In the genomic region with DNA sequence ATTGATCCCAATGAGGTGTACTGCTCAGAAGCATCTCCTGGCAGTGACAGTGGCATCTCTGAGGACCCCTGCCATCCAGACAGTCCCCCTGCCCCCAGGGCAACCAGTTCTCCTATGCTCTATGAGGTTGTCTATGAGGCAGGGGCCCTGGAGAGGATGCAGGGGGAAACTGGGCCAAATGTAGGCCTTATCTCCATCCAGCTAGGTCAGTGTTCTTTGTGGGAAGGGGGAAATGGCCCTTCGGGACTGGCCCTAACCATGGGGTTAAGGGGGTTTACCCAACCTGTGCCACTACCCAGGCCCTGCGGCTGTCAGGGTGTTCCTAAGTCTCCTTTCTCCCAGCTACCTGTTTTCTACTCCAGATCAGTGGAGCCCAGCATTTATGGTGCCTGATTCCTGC, we compare ENCODE assay signal across 10 cellular contexts. TPM values are rescaled to one million over a fixed set of nuclear protein-coding genes. Genes with fewer than 3 reads are reported as not detected.
A peak's percentile ranks its signal among the peaks of the same experiment; 100 is the strongest.
DNase-seq lines count a peak whose midpoint lies in the region; ATAC-seq and TF ChIP-seq lines count a peak whose summit lies in the region.
"Had no signal": no experiment of that assay in that cellular context is flagged by ENCODE, and none has a peak within 500 bp of the region (broad histone marks: within the 10 kb centered on the region; RNA-seq: fewer than 3 reads in every experiment).

No MANE protein-coding gene starts in this region.

- no peak for ATAC-seq in activated CD8-positive, alpha-beta T cell treated with anti-CD3 and anti-CD28 coated beads for 36 hours
- ATAC-seq in activated CD8-positive, alpha-beta T cell treated with anti-CD3 and anti-CD28 coated beads, Interleukin-2, amount 10 ng/mL, durations not matched to agents 7 days and 5 days = no peak
- no peak for ATAC-seq in WTC11
- no peak for ATAC-seq in stimulated activated effector memory CD8-positive, alpha-beta T cell treated with anti-CD3 and anti-CD28 coated beads, Interleukin-12 subunit alpha, Interleukin-12 subunit beta, amount 100 ng/mL, for 72 hours
- ATAC-seq in upper lobe of left lung (ENCODE audit: low FRiP score in 2 of 2) = no peak

- peaks cover 27% of the 10 kb centered on the region for H3K36me3 Mint-ChIP-seq in activated CD8-positive, alpha-beta T cell treated with anti-CD3 and anti-CD28 coated beads for 36 hours (ENCODE audit: low read depth)
- peaks cover 24% of the 10 kb centered on the region for H3K36me3 Mint-ChIP-seq in activated CD8-positive, alpha-beta T cell treated with anti-CD3 and anti-CD28 coated beads, Interleukin-2, amount 10 ng/mL, durations not matched to agents 7 days and 5 days (ENCODE audit: low read depth)
- peaks cover 15% of the 10 kb centered on the region for H3K36me3 Mint-ChIP-seq in WTC11
- peaks cover 39% of the 10 kb centered on the region for H3K36me3 Mint-ChIP-seq in stimulated activated effector memory CD8-positive, alpha-beta T cell treated with anti-CD3 and anti-CD28 coated beads, Interleukin-12 subunit alpha, Interleukin-12 subunit beta, amount 100 ng/mL, for 72 hours
- H3K36me3 Mint-ChIP-seq in HFFc6 (ENCODE audit: low read depth) = peaks cover under 1% of the 10 kb centered on the region; the same call in 1 of the 2 replicates

- H3K4me3 ChIP-seq in iPS-18a (ENCODE audit: low read length) (peak overlapping the region; percentile 86), upper lobe of left lung (no peak overlapping the region)

- H3K4me1 Mint-ChIP-seq in activated CD8-positive, alpha-beta T cell treated with anti-CD3 and anti-CD28 coated beads for 36 hours (ENCODE audit: low read depth) = peaks cover 32% of the 10 kb centered on the region
- H3K4me1 Mint-ChIP-seq in activated CD8-positive, alpha-beta T cell treated with anti-CD3 and anti-CD28 coated beads, Interleukin-2, amount 10 ng/mL, durations not matched to agents 7 days and 5 days (ENCODE audit: low read depth) = peaks cover 57% of the 10 kb centered on the region
- H3K4me1 Mint-ChIP-seq in WTC11 (peaks cover 27% of the 10 kb centered on the region), HFFc6 (ENCODE audit: low read depth) (peaks cover 42% of the 10 kb centered on the region)
- peaks cover 65% of the 10 kb centered on the region for H3K4me1 Mint-ChIP-seq in stimulated activated effector memory CD8-positive, alpha-beta T cell treated with anti-CD3 and anti-CD28 coated beads, Interleukin-12 subunit alpha, Interleukin-12 subunit beta, amount 100 ng/mL, for 72 hours

- peak overlapping the region; percentile 95 for H3K9ac ChIP-seq in iPS-18a (ENCODE audit: low read length)

- no peak for TF ChIP-seq POLR2A in upper lobe of left lung (IDR thresholded peaks at IDR 0.05)

- 89 to 90% methylated on average over 2 of the region's 2 CpGs for WGBS in upper lobe of left lung, 2 donors

- TF ChIP-seq EP300 in upper lobe of left lung (IDR thresholded peaks at IDR 0.05) = no peak

- H3K9me3 ChIP-seq in iPS-18a (ENCODE audit: control insufficient read depth, low read depth, low read length) (no peaks in the 10 kb centered on the region), upper lobe of left lung (no peaks in the 10 kb centered on the region)

- intact Hi-C loops in activated CD8-positive, alpha-beta T cell treated with anti-CD3 and anti-CD28 coated beads for 36 hours (cut with micrococcal nuclease) = no loop called here

- peak overlapping the region; percentile 32 for H3K27ac Mint-ChIP-seq in activated CD8-positive, alpha-beta T cell treated with anti-CD3 and anti-CD28 coated beads for 36 hours
- H3K27ac Mint-ChIP-seq in activated CD8-positive, alpha-beta T cell treated with anti-CD3 and anti-CD28 coated beads, Interleukin-2, amount 10 ng/mL, durations not matched to agents 7 days and 5 days = no peak overlapping the region
- no peak overlapping the region for H3K27ac Mint-ChIP-seq in WTC11
- H3K27ac Mint-ChIP-seq in stimulated activated effector memory CD8-positive, alpha-beta T cell treated with anti-CD3 and anti-CD28 coated beads, Interleukin-12 subunit alpha, Interleukin-12 subunit beta, amount 100 ng/mL, for 72 hours = peak overlapping the region; percentile 97
- no peak overlapping the region for H3K27ac Mint-ChIP-seq in HFFc6

- no peak for TF ChIP-seq CTCF in activated CD8-positive, alpha-beta T cell treated with anti-CD3 and anti-CD28 coated beads for 36 hours (IDR thresholded peaks at IDR 0.05)
- TF ChIP-seq CTCF in WTC11 (IDR thresholded peaks at IDR 0.05) (no peak), HFFc6 (IDR thresholded peaks at IDR 0.05) (no peak), upper lobe of left lung (IDR thresholded peaks at IDR 0.05) (no peak)

- POLR2A ChIA-PET in activated CD8-positive, alpha-beta T cell treated with anti-CD3 and anti-CD28 coated beads for 36 hours (lab: Charles Lee) = interaction anchor here (0.9 to 13.9 kb wide), 5 partner anchors 6 to 45 kb away, joined by 3 to 237 read pairs (median 55); partner anchors contain the start of genes CRTC2, DENND4B, JTB and RAB13
- POLR2A ChIA-PET in activated CD8-positive, alpha-beta T cell treated with anti-CD3 and anti-CD28 coated beads, Interleukin-2, amount 10 ng/mL, durations not matched to agents 7 days and 5 days (lab: Charles Lee) = interaction anchor here (1.2 to 4.1 kb wide), 3 partner anchors 12 to 22 kb away, joined by 3 to 34 read pairs (median 24); partner anchors contain the start of genes CRTC2, DENND4B and RPS27
- POLR2A ChIA-PET in WTC11 (lab: Charles Lee) = interaction anchor here (0.6 to 4.4 kb wide), 2 partner anchors 9 to 10 kb away, joined by 3 to 55 read pairs; partner anchors contain the start of genes CRTC2 and JTB

- no peaks in the 10 kb centered on the region for H3K27me3 Mint-ChIP-seq in activated CD8-positive, alpha-beta T cell treated with anti-CD3 and anti-CD28 coated beads for 36 hours
- no peaks in the 10 kb centered on the region for H3K27me3 Mint-ChIP-seq in activated CD8-positive, alpha-beta T cell treated with anti-CD3 and anti-CD28 coated beads, Interleukin-2, amount 10 ng/mL, durations not matched to agents 7 days and 5 days (ENCODE audit: low read depth)
- H3K27me3 Mint-ChIP-seq in WTC11 (ENCODE audit: low read depth) (no peaks in the 10 kb centered on the region), HFFc6 (ENCODE audit: insufficient read depth) (peaks cover 3% of the 10 kb centered on the region; the same call in 1 of the 2 replicates)

- H3K4me3 Mint-ChIP-seq in activated CD8-positive, alpha-beta T cell treated with anti-CD3 and anti-CD28 coated beads for 36 hours = peak overlapping the region; percentile 29
- no peak overlapping the region for H3K4me3 Mint-ChIP-seq in activated CD8-positive, alpha-beta T cell treated with anti-CD3 and anti-CD28 coated beads, Interleukin-2, amount 10 ng/mL, durations not matched to agents 7 days and 5 days
- peak overlapping the region; percentile 80 for H3K4me3 Mint-ChIP-seq in WTC11
- H3K4me3 Mint-ChIP-seq in stimulated activated effector memory CD8-positive, alpha-beta T cell treated with anti-CD3 and anti-CD28 coated beads, Interleukin-12 subunit alpha, Interleukin-12 subunit beta, amount 100 ng/mL, for 72 hours = peak overlapping the region; percentile 95
- H3K4me3 Mint-ChIP-seq in HFFc6 = no peak overlapping the region; the same call in 1 of the 2 replicates

- peaks cover 11% of the 10 kb centered on the region for H3K4me1 ChIP-seq in iPS-18a (ENCODE audit: control insufficient read depth, low read depth, low read length)
- peaks cover 31 to 44% (median 34%) of the 10 kb centered on the region in 4 donors for H3K4me1 ChIP-seq in upper lobe of left lung

- H3K27me3 ChIP-seq in iPS-18a (ENCODE audit: control insufficient read depth, insufficient read depth, low read length) (no peaks in the 10 kb centered on the region), upper lobe of left lung (no peaks in the 10 kb centered on the region)

- DNase-seq in activated CD8-positive, alpha-beta T cell treated with anti-CD3 and anti-CD28 coated beads for 36 hours = no peak
- no peak for DNase-seq in activated CD8-positive, alpha-beta T cell treated with anti-CD3 and anti-CD28 coated beads, Interleukin-2, amount 10 ng/mL, durations not matched to agents 7 days and 5 days
- no peak for DNase-seq in WTC11 (ENCODE audit: low spot score)
- no peak for DNase-seq in stimulated activated effector memory CD8-positive, alpha-beta T cell treated with anti-CD3 and anti-CD28 coated beads, Interleukin-12 subunit alpha, Interleukin-12 subunit beta, amount 100 ng/mL, for 72 hours (ENCODE audit: low spot score in 2 of 2)
- no peak for DNase-seq in HFFc6
- no peak for DNase-seq in upper lobe of left lung
- DNase-seq in activated CD4-positive, alpha-beta T cell treated with anti-CD3 and anti-CD28 coated beads, Interleukin-2, amount 50 U/mL, for 4 hours = no peak
- DNase-seq: cerebellar nuclear complex, NCI-H1417 treated with DMSO at 0.1 percent for 48 hours had no signal

- peaks cover 3% of the 10 kb centered on the region for H3K36me3 ChIP-seq in iPS-18a (ENCODE audit: control insufficient read depth, low read depth, low read length)
- H3K36me3 ChIP-seq in upper lobe of left lung = peaks cover 0 to 13% (median 7%) of the 10 kb centered on the region in 4 donors

- H3K27ac ChIP-seq in iPS-18a (ENCODE audit: low read length) (no peak overlapping the region), upper lobe of left lung (peak overlapping the region in 1 of 4 donors; percentile 97)

- H3K9me3 Mint-ChIP-seq in activated CD8-positive, alpha-beta T cell treated with anti-CD3 and anti-CD28 coated beads for 36 hours = no peaks in the 10 kb centered on the region
- H3K9me3 Mint-ChIP-seq in activated CD8-positive, alpha-beta T cell treated with anti-CD3 and anti-CD28 coated beads, Interleukin-2, amount 10 ng/mL, durations not matched to agents 7 days and 5 days (ENCODE audit: insufficient read depth) = no peaks in the 10 kb centered on the region
- H3K9me3 Mint-ChIP-seq in WTC11 (peaks cover 5% of the 10 kb centered on the region), HFFc6 (no peaks in the 10 kb centered on the region)
- no peaks in the 10 kb centered on the region for H3K9me3 Mint-ChIP-seq in stimulated activated effector memory CD8-positive, alpha-beta T cell treated with anti-CD3 and anti-CD28 coated beads, Interleukin-12 subunit alpha, Interleukin-12 subunit beta, amount 100 ng/mL, for 72 hours

- CTCF ChIA-PET in activated CD8-positive, alpha-beta T cell treated with anti-CD3 and anti-CD28 coated beads for 36 hours (lab: Charles Lee) = interaction anchor here (2.3 to 5.0 kb wide), 3 partner anchors 8 to 17 kb away, joined by 7 to 56 read pairs (median 35); partner anchors contain the start of genes JTB and RAB13
- CTCF ChIA-PET in activated CD8-positive, alpha-beta T cell treated with anti-CD3 and anti-CD28 coated beads, Interleukin-2, amount 10 ng/mL, durations not matched to agents 7 days and 5 days (lab: Charles Lee) = interaction anchor here (0.8 to 7.4 kb wide), 5 partner anchors 8 to 147 kb away, joined by 3 to 109 read pairs (median 30); partner anchors contain the start of genes CRTC2, JTB and RAB13
- CTCF ChIA-PET in WTC11 (lab: Charles Lee) = interaction anchor here (2.9 kb wide), 1 partner anchor 17 kb away, joined by 28 read pairs; the partner anchor contains the start of gene RAB13

RNA-seq across cellular contexts. Expression of gene CREB3L4, which starts 1.3 kb away (rescaled TPM):
- total RNA-seq in activated CD8-positive, alpha-beta T cell treated with anti-CD3 and anti-CD28 coated beads for 36 hours = 1 to 10 TPM; 8.3 to 8.8 TPM
- 1 to 10 TPM; 5.7 to 9.0 TPM for total RNA-seq in activated CD8-positive, alpha-beta T cell treated with anti-CD3 and anti-CD28 coated beads, Interleukin-2, amount 10 ng/mL, durations not matched to agents 7 days and 5 days
- total RNA-seq in WTC11 (2021) (33.1 to 35.2 TPM (median 34.6 TPM) in 3 replicates), upper lobe of left lung (10 to 100 TPM in 3 of 6 donors, 1 to 10 TPM in 3; 4.7 to 17.4 (median 9.4) TPM)
- total RNA-seq in HFFc6 (2021; fragmentation: NEBNext Ultra II Directional; extraction: Animal tissue kit (Norgen Biotek cat#: 25700)) = 1 to 10 TPM; 3.6 to 4.6 (median 4.1) TPM

RNA-seq across cellular contexts. Expression of gene SLC39A1, which starts 5.6 kb away (rescaled TPM):
- 10 to 100 TPM; 40.3 to 42.2 TPM for total RNA-seq in activated CD8-positive, alpha-beta T cell treated with anti-CD3 and anti-CD28 coated beads for 36 hours
- total RNA-seq in activated CD8-positive, alpha-beta T cell treated with anti-CD3 and anti-CD28 coated beads, Interleukin-2, amount 10 ng/mL, durations not matched to agents 7 days and 5 days = 10 to 100 TPM; 35.7 to 36.5 TPM
- 185 to 204 TPM (median 193 TPM) in 3 replicates for total RNA-seq in WTC11 (2021)
- total RNA-seq in HFFc6 (2021; fragmentation: NEBNext Ultra II Directional; extraction: Animal tissue kit (Norgen Biotek cat#: 25700)) = 10 to 100 TPM; 88.8 to 95.7 (median 93.0) TPM
- 100 to 1,000 TPM in 3 of 6 donors, 10 to 100 TPM in 3; 41.9 to 145 (median 102) TPM for total RNA-seq in upper lobe of left lung

RNA-seq across cellular contexts. Expression of gene JTB, which starts 8.5 kb away (rescaled TPM):
- 100 to 1,000 TPM; 151 to 153 TPM for total RNA-seq in activated CD8-positive, alpha-beta T cell treated with anti-CD3 and anti-CD28 coated beads for 36 hours
- total RNA-seq in activated CD8-positive, alpha-beta T cell treated with anti-CD3 and anti-CD28 coated beads, Interleukin-2, amount 10 ng/mL, durations not matched to agents 7 days and 5 days = 100 to 1,000 TPM; 133 to 140 TPM
- total RNA-seq in WTC11 (2021) = 88.8 to 90.6 TPM (median 90.3 TPM) in 3 replicates
- total RNA-seq in HFFc6 (2021; fragmentation: NEBNext Ultra II Directional; extraction: Animal tissue kit (Norgen Biotek cat#: 25700)) = 100 to 1,000 TPM in 5 of 6 experiments, 10 to 100 TPM in 1; 99.3 to 128 (median 109) TPM
- total RNA-seq in upper lobe of left lung = 100 to 1,000 TPM; 123 to 285 (median 157) TPM

RNA-seq across cellular contexts. Expression of gene CRTC2, which starts 10.6 kb away (rescaled TPM):
- total RNA-seq in activated CD8-positive, alpha-beta T cell treated with anti-CD3 and anti-CD28 coated beads for 36 hours = 10 to 100 TPM; 67.3 to 71.8 TPM
- 100 to 1,000 TPM in 1 of 2 experiments, 10 to 100 TPM in 1; 85.1 to 104 TPM for total RNA-seq in activated CD8-positive, alpha-beta T cell treated with anti-CD3 and anti-CD28 coated beads, Interleukin-2, amount 10 ng/mL, durations not matched to agents 7 days and 5 days
- 34.7 to 43.7 TPM (median 38.1 TPM) in 3 replicates for total RNA-seq in WTC11 (2021)
- total RNA-seq in HFFc6 (2021; fragmentation: NEBNext Ultra II Directional; extraction: Animal tissue kit (Norgen Biotek cat#: 25700)) = 10 to 100 TPM; 22.3 to 31.3 (median 29.1) TPM
- 10 to 100 TPM; 19.4 to 93.2 (median 37.6) TPM for total RNA-seq in upper lobe of left lung

RNA-seq across cellular contexts. Expression of gene RAB13, which starts 17.2 kb away (rescaled TPM):
- 10 to 100 TPM; 41.7 to 45.6 TPM for total RNA-seq in activated CD8-positive, alpha-beta T cell treated with anti-CD3 and anti-CD28 coated beads for 36 hours
- total RNA-seq in activated CD8-positive, alpha-beta T cell treated with anti-CD3 and anti-CD28 coated beads, Interleukin-2, amount 10 ng/mL, durations not matched to agents 7 days and 5 days = 1 to 10 TPM; 5.2 to 6.5 TPM
- 117 to 126 TPM (median 119 TPM) in 3 replicates for total RNA-seq in WTC11 (2021)
- 100 to 1,000 TPM; 119 to 138 (median 128) TPM for total RNA-seq in HFFc6 (2021; fragmentation: NEBNext Ultra II Directional; extraction: Animal tissue kit (Norgen Biotek cat#: 25700))
- total RNA-seq in upper lobe of left lung = 100 to 1,000 TPM in 2 of 6 donors, 10 to 100 TPM in 4; 33.9 to 116 (median 56.6) TPM

Comparison
In these comparisons a context has a peak if more than half of its experiments do, and no peak if none do; other contexts are left out.
1. H3K27ac Mint-ChIP-seq: peak in activated CD8-positive, alpha-beta T cell treated with anti-CD3 and anti-CD28 coated beads for 36 hours (single experiment) and stimulated activated effector memory CD8-positive, alpha-beta T cell treated with anti-CD3 and anti-CD28 coated beads, Interleukin-12 subunit alpha, Interleukin-12 subunit beta, amount 100 ng/mL, for 72 hours (single experiment); none in activated CD8-positive, alpha-beta T cell treated with anti-CD3 and anti-CD28 coated beads, Interleukin-2, amount 10 ng/mL, durations not matched to agents 7 days and 5 days (single experiment), WTC11 (single experiment) and HFFc6 (single experiment).
2. H3K4me3 Mint-ChIP-seq: peak in activated CD8-positive, alpha-beta T cell treated with anti-CD3 and anti-CD28 coated beads for 36 hours (single experiment), WTC11 (single experiment) and stimulated activated effector memory CD8-positive, alpha-beta T cell treated with anti-CD3 and anti-CD28 coated beads, Interleukin-12 subunit alpha, Interleukin-12 subunit beta, amount 100 ng/mL, for 72 hours (single experiment); none in activated CD8-positive, alpha-beta T cell treated with anti-CD3 and anti-CD28 coated beads, Interleukin-2, amount 10 ng/mL, durations not matched to agents 7 days and 5 days (single experiment) and HFFc6 (single experiment).